36 cellular contexts compared by ENCODE assay signal in genomic region chr12:62009445-62009844, GRCh38.
"Had no signal": no experiment of that assay in that cellular context is flagged by ENCODE, and none has a peak within 500 bp of the region (broad histone marks: within the 10 kb centered on the region; RNA-seq: fewer than 3 reads in every experiment).

No MANE protein-coding gene starts in this region.

- H3K9me3 ChIP-seq: MG63 had no signal

- H3K4me3 ChIP-seq: MG63 had no signal

- DNase-seq: Karpas-422, Kasumi-1, MG63, MM.1S, MV-4-11, NCI-H1048, NCI-H1092, NCI-H1092 treated with DMSO at 0.1 percent for 48 hours, NCI-H1105, NCI-H1105 treated with DMSO at 0.1 percent for 48 hours, NCI-H1417, NCI-H1417 treated with DMSO at 0.1 percent for 48 hours, NCI-H1436, NCI-H1436 treated with DMSO at 0.1 percent for 48 hours, NCI-H146, NCI-H1694, NCI-H1694 treated with DMSO at 0.1 percent for 48 hours, NCI-H187, NCI-H187 treated with DMSO at 0.1 percent for 48 hours, NCI-H1930, NCI-H2029, NCI-H2029 treated with DMSO at 0.1 percent for 48 hours, NCI-H2081, NCI-H2081 treated with DMSO at 0.1 percent for 48 hours, NCI-H2107, NCI-H2171, NCI-H2171 treated with DMSO at 0.1 percent for 48 hours, NCI-H2227 treated with DMSO at 0.1 percent for 48 hours, NCI-H226, NCI-H345, NCI-H446, NCI-H446 treated with DMSO at 0.1 percent for 48 hours, NCI-H510A, NCI-H510A treated with DMSO at 0.1 percent for 48 hours, NCI-H524, NCI-H524 treated with DMSO at 0.1 percent for 48 hours had no signal

- H3K36me3 ChIP-seq: MG63 had no signal

- H3K27me3 ChIP-seq: MG63 had no signal
